Comparison of ENCODE assay signal across 8 cellular contexts in the genomic region with DNA sequence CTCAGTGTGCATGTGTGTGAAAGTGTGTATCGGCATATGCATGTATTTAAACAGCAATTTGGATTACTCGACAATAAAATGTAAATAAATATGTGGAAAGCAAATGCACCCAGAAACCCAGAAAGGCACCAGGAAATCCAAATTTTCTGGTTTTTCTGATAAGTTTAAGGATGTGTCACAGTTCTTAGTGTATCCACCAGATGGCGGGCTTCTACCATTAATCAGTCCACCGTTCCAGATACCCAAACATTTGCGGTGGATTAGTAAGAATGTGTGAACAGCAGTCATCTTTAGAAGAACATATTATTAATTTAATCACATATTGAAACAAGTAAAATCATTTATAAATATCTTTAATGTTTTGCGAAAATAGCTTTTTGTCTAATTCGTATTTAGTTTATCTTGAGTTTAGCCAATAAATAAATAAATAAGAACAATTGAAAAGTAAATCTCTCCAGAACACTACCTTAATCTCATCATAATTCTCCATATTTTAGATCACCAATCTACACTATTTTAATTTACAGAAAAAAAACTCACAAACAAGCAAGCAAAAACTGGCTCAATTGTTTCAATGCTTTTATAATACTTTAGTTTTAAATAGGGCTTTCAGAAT.
DNase-seq lines count a peak whose midpoint lies in the region; ATAC-seq and TF ChIP-seq lines count a peak whose summit lies in the region.

No MANE protein-coding gene starts in this region.

- no peaks in the 10 kb centered on the region for H3K27me3 ChIP-seq in GM06990 (replicated peaks; ENCODE audit: control insufficient read depth, insufficient read depth, low read length)
- H3K27me3 ChIP-seq in heart right ventricle, result no peaks in the 10 kb centered on the region
- no peaks in the 10 kb centered on the region for H3K27me3 ChIP-seq in sigmoid colon

- no peak for TF ChIP-seq EP300 in sigmoid colon (IDR thresholded peaks at IDR 0.05)

- peak; percentile 93 for ATAC-seq in GM21825 (IDR thresholded peaks at IDR 0.05; ENCODE audit: unreplicated experiment)
- peak in 7 of 8 donors; percentile 51 to 76 (median 67) for ATAC-seq in heart right ventricle

- H3K36me3 ChIP-seq in GM06990 (ENCODE audit: control insufficient read depth, insufficient read depth, low read length), result no peaks in the 10 kb centered on the region
- no peaks in the 10 kb centered on the region for H3K36me3 ChIP-seq in heart right ventricle
- no peaks in the 10 kb centered on the region for H3K36me3 ChIP-seq in sigmoid colon

- H3K4me1 ChIP-seq in heart right ventricle (no peaks in the 10 kb centered on the region), sigmoid colon (no peaks in the 10 kb centered on the region)

- no peak overlapping the region for H3K27ac ChIP-seq in heart right ventricle
- H3K27ac ChIP-seq in sigmoid colon, result no peak overlapping the region

- TF ChIP-seq CTCF in GM06990 (IDR thresholded peaks at IDR 0.05; ENCODE audit: insufficient read depth, low read length, poor library complexity, severe bottlenecking) (peak; percentile 42), LNCAP (IDR thresholded peaks at IDR 0.05) (peak; percentile 76), heart right ventricle (IDR thresholded peaks at IDR 0.05) (peak; percentile 61 to 85 (median 80)), sigmoid colon (IDR thresholded peaks at IDR 0.05) (peak; percentile 41 to 77 (median 68))

- H3K9me3 ChIP-seq in heart right ventricle (no peaks in the 10 kb centered on the region), sigmoid colon (no peaks in the 10 kb centered on the region)

- H3K4me3 ChIP-seq in GM06990 (replicated peaks; ENCODE audit: low read depth, low read length), result no peak overlapping the region
- H3K4me3 ChIP-seq in heart right ventricle, result no peak overlapping the region
- no peak overlapping the region for H3K4me3 ChIP-seq in sigmoid colon

- intact Hi-C loops in heart right ventricle (cut with DNase I), result loop anchor here in 8 of 10 donors (1.0 to 10.0 kb wide), 10 partner anchors 50 to 1520 kb away; no protein-coding TSS in a partner anchor
- intact Hi-C loops in sigmoid colon (cut with DNase I), result loop anchor here (1.0 to 10.0 kb wide), 3 partner anchors 1407 to 1517 kb away; no protein-coding TSS in a partner anchor

- WGBS in heart right ventricle, 2 donors, result 3 to 4% methylated on average over 7 of the region's 7 CpGs
- 4 to 5% methylated on average over 7 of the region's 7 CpGs for WGBS in sigmoid colon, 2 donors

- peak; percentile 1 for DNase-seq in GM06990 (ENCODE audit: extremely low read depth, insufficient read length)
- DNase-seq in SKM-1 (lab: John Stamatoyannopoulos, UW; ENCODE audit: unreplicated experiment), result peak; percentile 29
- peak; percentile 6 for DNase-seq in activated naive CD8-positive, alpha-beta T cell treated with anti-CD3 and anti-CD28 coated beads, Interleukin-2, amount 50 U/mL, for 16 hours (ENCODE audit: low read depth, low spot score)
- peak in 1 of 2 donors; percentile 33 for DNase-seq in heart right ventricle
- peak; percentile 71 for DNase-seq in sigmoid colon
- DNase-seq in GM19238 (ENCODE audit: insufficient read length, low spot score), result no peak

- no peak for TF ChIP-seq POLR2A in sigmoid colon (IDR thresholded peaks at IDR 0.05)
